ENCODE assay signal across 1 cellular context in genomic region chr14:36317650-36318049, GRCh38.
TF ChIP-seq lines count a peak whose summit lies in the region.

No MANE protein-coding gene starts in this region.

TF ChIP-seq in HEK293, 187 proteins besides CTCF, POLR2A, EP300 and RAD21 (continued from another document):
- TF ChIP-seq, protein P1, sequence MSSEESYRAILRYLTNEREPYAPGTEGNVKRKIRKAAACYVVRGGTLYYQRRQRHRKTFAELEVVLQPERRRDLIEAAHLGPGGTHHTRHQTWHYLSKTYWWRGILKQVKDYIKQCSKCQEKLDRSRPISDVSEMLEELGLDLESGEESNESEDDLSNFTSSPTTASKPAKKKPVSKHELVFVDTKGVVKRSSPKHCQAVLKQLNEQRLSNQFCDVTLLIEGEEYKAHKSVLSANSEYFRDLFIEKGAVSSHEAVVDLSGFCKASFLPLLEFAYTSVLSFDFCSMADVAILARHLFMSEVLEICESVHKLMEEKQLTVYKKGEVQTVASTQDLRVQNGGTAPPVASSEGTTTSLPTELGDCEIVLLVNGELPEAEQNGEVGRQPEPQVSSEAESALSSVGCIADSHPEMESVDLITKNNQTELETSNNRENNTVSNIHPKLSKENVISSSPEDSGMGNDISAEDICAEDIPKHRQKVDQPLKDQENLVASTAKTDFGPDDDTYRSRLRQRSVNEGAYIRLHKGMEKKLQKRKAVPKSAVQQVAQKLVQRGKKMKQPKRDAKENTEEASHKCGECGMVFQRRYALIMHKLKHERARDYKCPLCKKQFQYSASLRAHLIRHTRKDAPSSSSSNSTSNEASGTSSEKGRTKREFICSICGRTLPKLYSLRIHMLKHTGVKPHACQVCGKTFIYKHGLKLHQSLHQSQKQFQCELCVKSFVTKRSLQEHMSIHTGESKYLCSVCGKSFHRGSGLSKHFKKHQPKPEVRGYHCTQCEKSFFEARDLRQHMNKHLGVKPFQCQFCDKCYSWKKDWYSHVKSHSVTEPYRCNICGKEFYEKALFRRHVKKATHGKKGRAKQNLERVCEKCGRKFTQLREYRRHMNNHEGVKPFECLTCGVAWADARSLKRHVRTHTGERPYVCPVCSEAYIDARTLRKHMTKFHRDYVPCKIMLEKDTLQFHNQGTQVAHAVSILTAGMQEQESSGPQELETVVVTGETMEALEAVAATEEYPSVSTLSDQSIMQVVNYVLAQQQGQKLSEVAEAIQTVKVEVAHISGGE (tag by site-specific recombination; conservative IDR thresholded peaks at IDR 0.05; ENCODE audit: low read depth): no peak
- TF ChIP-seq GLIS2 (tag by site-specific recombination; IDR thresholded peaks at IDR 0.05): no peak
- TF ChIP-seq IKZF3 (tag by site-specific recombination; IDR thresholded peaks at IDR 0.05): no peak
- no peak for TF ChIP-seq ZBTB20 (tag by site-specific recombination; IDR thresholded peaks at IDR 0.05)
- no peak for TF ChIP-seq ZNF776 (tag by site-specific recombination; IDR thresholded peaks at IDR 0.05; ENCODE audit: borderline replicate concordance)
- TF ChIP-seq ZNF76 (tag by site-specific recombination; IDR thresholded peaks at IDR 0.05; ENCODE audit: borderline replicate concordance, low read depth): no peak
- TF ChIP-seq ZNF513 (tag by site-specific recombination; IDR thresholded peaks at IDR 0.05): no peak
- TF ChIP-seq ZNF366 (tag by site-specific recombination; conservative IDR thresholded peaks at IDR 0.05): peak; percentile 81
- no peak for TF ChIP-seq ZNF48 (tag by site-specific recombination; IDR thresholded peaks at IDR 0.05)
- TF ChIP-seq HOXD13 (CRISPR knock-in tag; IDR thresholded peaks at IDR 0.05; ENCODE audit: borderline replicate concordance): no peak
- TF ChIP-seq BCL11A (tag by site-specific recombination; IDR thresholded peaks at IDR 0.05; ENCODE audit: low read depth): no peak
- TF ChIP-seq MZF1 (tag by site-specific recombination; IDR thresholded peaks at IDR 0.05; ENCODE audit: borderline replicate concordance): no peak
- TF ChIP-seq, protein P2, sequence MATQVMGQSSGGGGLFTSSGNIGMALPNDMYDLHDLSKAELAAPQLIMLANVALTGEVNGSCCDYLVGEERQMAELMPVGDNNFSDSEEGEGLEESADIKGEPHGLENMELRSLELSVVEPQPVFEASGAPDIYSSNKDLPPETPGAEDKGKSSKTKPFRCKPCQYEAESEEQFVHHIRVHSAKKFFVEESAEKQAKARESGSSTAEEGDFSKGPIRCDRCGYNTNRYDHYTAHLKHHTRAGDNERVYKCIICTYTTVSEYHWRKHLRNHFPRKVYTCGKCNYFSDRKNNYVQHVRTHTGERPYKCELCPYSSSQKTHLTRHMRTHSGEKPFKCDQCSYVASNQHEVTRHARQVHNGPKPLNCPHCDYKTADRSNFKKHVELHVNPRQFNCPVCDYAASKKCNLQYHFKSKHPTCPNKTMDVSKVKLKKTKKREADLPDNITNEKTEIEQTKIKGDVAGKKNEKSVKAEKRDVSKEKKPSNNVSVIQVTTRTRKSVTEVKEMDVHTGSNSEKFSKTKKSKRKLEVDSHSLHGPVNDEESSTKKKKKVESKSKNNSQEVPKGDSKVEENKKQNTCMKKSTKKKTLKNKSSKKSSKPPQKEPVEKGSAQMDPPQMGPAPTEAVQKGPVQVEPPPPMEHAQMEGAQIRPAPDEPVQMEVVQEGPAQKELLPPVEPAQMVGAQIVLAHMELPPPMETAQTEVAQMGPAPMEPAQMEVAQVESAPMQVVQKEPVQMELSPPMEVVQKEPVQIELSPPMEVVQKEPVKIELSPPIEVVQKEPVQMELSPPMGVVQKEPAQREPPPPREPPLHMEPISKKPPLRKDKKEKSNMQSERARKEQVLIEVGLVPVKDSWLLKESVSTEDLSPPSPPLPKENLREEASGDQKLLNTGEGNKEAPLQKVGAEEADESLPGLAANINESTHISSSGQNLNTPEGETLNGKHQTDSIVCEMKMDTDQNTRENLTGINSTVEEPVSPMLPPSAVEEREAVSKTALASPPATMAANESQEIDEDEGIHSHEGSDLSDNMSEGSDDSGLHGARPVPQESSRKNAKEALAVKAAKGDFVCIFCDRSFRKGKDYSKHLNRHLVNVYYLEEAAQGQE (tag by site-specific recombination; IDR thresholded peaks at IDR 0.05): no peak
- no peak for TF ChIP-seq ZNF266 (tag by site-specific recombination; IDR thresholded peaks at IDR 0.05; ENCODE audit: low read depth)
- no peak for TF ChIP-seq ZNF423 (tag by site-specific recombination; IDR thresholded peaks at IDR 0.05)
- TF ChIP-seq ZNF146 (tag by site-specific recombination; IDR thresholded peaks at IDR 0.05): no peak
- TF ChIP-seq ZNF2 (tag by site-specific recombination; IDR thresholded peaks at IDR 0.05): no peak
- TF ChIP-seq ZFHX2 (tag by site-specific recombination; conservative IDR thresholded peaks at IDR 0.05): no peak
- no peak for TF ChIP-seq ZSCAN5A (tag by site-specific recombination; IDR thresholded peaks at IDR 0.05)
- no peak for TF ChIP-seq HOXA7 (CRISPR knock-in tag; IDR thresholded peaks at IDR 0.05; ENCODE audit: borderline replicate concordance)
- 0 out of 2 replicates have a peak, but pooled peaks have one; percentile 24 for TF ChIP-seq KLF10 (tag by site-specific recombination; IDR thresholded peaks at IDR 0.05)
- TF ChIP-seq ZNF843 (tag by site-specific recombination; IDR thresholded peaks at IDR 0.05): peak; percentile 78; the same call in 1 of the 2 replicates
- TF ChIP-seq ZNF391 (tag by site-specific recombination; IDR thresholded peaks at IDR 0.05; ENCODE audit: borderline replicate concordance, low read depth): no peak
- no peak for TF ChIP-seq ZBTB21 (tag by site-specific recombination; IDR thresholded peaks at IDR 0.05)
- no peak for TF ChIP-seq ZSCAN4 (tag by site-specific recombination; IDR thresholded peaks at IDR 0.05)
- TF ChIP-seq ZNF184 (tag by site-specific recombination; IDR thresholded peaks at IDR 0.05): 0 out of 2 replicates have a peak, but pooled peaks have one; percentile 31
- TF ChIP-seq ZNF747 (tag by site-specific recombination; IDR thresholded peaks at IDR 0.05): no peak
- TF ChIP-seq ZNF585B (tag by site-specific recombination; IDR thresholded peaks at IDR 0.05): no peak
- TF ChIP-seq, protein P3, sequence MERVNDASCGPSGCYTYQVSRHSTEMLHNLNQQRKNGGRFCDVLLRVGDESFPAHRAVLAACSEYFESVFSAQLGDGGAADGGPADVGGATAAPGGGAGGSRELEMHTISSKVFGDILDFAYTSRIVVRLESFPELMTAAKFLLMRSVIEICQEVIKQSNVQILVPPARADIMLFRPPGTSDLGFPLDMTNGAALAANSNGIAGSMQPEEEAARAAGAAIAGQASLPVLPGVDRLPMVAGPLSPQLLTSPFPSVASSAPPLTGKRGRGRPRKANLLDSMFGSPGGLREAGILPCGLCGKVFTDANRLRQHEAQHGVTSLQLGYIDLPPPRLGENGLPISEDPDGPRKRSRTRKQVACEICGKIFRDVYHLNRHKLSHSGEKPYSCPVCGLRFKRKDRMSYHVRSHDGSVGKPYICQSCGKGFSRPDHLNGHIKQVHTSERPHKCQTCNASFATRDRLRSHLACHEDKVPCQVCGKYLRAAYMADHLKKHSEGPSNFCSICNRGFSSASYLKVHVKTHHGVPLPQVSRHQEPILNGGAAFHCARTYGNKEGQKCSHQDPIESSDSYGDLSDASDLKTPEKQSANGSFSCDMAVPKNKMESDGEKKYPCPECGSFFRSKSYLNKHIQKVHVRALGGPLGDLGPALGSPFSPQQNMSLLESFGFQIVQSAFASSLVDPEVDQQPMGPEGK (tag by site-specific recombination; IDR thresholded peaks at IDR 0.05): no peak
- 0 out of 2 replicates have a peak, but pooled peaks have one; percentile 21 for TF ChIP-seq ZNF692 (tag by site-specific recombination; IDR thresholded peaks at IDR 0.05)
- TF ChIP-seq PRDM6 (tag by site-specific recombination; IDR thresholded peaks at IDR 0.05): peak; percentile 89
- no peak for TF ChIP-seq ZNF791 (tag by site-specific recombination; IDR thresholded peaks at IDR 0.05)
- TF ChIP-seq, protein P4, sequence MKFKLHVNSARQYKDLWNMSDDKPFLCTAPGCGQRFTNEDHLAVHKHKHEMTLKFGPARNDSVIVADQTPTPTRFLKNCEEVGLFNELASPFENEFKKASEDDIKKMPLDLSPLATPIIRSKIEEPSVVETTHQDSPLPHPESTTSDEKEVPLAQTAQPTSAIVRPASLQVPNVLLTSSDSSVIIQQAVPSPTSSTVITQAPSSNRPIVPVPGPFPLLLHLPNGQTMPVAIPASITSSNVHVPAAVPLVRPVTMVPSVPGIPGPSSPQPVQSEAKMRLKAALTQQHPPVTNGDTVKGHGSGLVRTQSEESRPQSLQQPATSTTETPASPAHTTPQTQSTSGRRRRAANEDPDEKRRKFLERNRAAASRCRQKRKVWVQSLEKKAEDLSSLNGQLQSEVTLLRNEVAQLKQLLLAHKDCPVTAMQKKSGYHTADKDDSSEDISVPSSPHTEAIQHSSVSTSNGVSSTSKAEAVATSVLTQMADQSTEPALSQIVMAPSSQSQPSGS (tag by site-specific recombination; IDR thresholded peaks at IDR 0.05; ENCODE audit: low read depth): peak; percentile 78
- TF ChIP-seq ZNF23 (tag by site-specific recombination; IDR thresholded peaks at IDR 0.05; ENCODE audit: borderline replicate concordance): no peak
- TF ChIP-seq ZNF148 (tag by site-specific recombination; IDR thresholded peaks at IDR 0.05; ENCODE audit: borderline replicate concordance): 0 out of 2 replicates have a peak, but pooled peaks have one; percentile 26
- TF ChIP-seq ZNF544 (tag by site-specific recombination; IDR thresholded peaks at IDR 0.05): no peak
- TF ChIP-seq ZNF211 (tag by site-specific recombination; IDR thresholded peaks at IDR 0.05; ENCODE audit: low read depth): no peak
- TF ChIP-seq ZNF350 (tag by site-specific recombination; IDR thresholded peaks at IDR 0.05): no peak
- no peak for TF ChIP-seq KLF7 (tag by site-specific recombination; IDR thresholded peaks at IDR 0.05; ENCODE audit: borderline replicate concordance)
